24 cellular contexts compared by ENCODE assay signal in genomic region chr11:61035086-61035835, GRCh38.
DNase-seq lines count a peak whose midpoint lies in the region; ATAC-seq, FAIRE-seq and TF ChIP-seq lines count a peak whose summit lies in the region.
"Had no signal": no experiment of that assay in that cellular context is flagged by ENCODE, and none has a peak within 500 bp of the region (broad histone marks: within the 10 kb centered on the region; RNA-seq: fewer than 3 reads in every experiment).

No MANE protein-coding gene starts in this region.

- H3K4me2 ChIP-seq in K562 (ENCODE audit: insufficient read depth, low read length) (no peak overlapping the region), neural progenitor cell (no peak overlapping the region)

- H3K4me1 ChIP-seq in K562 (replicated peaks in 1 of 2; ENCODE audit: control insufficient read depth in 2 of 2, insufficient read depth in 2 of 2, low read length in 2 of 2) (no peaks in the 10 kb centered on the region), neural progenitor cell (no peaks in the 10 kb centered on the region)
- H3K4me1 ChIP-seq: left ventricle myocardium inferior, prostate gland, transverse colon had no signal

- peaks cover 91% of the 10 kb centered on the region for H3K4me1 Mint-ChIP-seq in activated T-cell treated with anti-CD3 and anti-CD28 coated beads, Interleukin-2, amount 50 U/mL, for 72 hours (ENCODE audit: low read depth)
- peaks cover 17% of the 10 kb centered on the region for H3K4me1 Mint-ChIP-seq in neural progenitor cell

- no peak for TF ChIP-seq RAD21 in K562 (CRISPR knock-in tag; conservative IDR thresholded peaks at IDR 0.05 in 1 of 2, IDR thresholded peaks at IDR 0.05 in 1 of 2)

- in situ Hi-C loops in K562 (cut with MboI), result no loop called here

- H3F3A ChIP-seq in neural progenitor cell (ENCODE audit: low read depth), result no peaks in the 10 kb centered on the region

- H3K27me3 ChIP-seq in K562 (ENCODE audit: control insufficient read depth in 2 of 2, insufficient read depth in 2 of 2, low read length in 2 of 2) (peaks cover 26 to 59% of the 10 kb centered on the region in 2 experiments; a peak in 4 of 5 replicates), neural progenitor cell (no peaks in the 10 kb centered on the region)
- H3K27me3 ChIP-seq: brain microvascular endothelial cell, transverse colon had no signal

- H3K9me3 Mint-ChIP-seq in activated T-cell treated with anti-CD3 and anti-CD28 coated beads, Interleukin-2, amount 50 U/mL, for 72 hours, result no peaks in the 10 kb centered on the region
- H3K9me3 Mint-ChIP-seq in neural progenitor cell, result no peaks in the 10 kb centered on the region
- H3K9me3 Mint-ChIP-seq: HFFc6; neural crest cell; stimulated activated naive CD8-positive, alpha-beta T cell treated with anti-CD3 and anti-CD28 coated beads, Interleukin-15, Interleukin-2, amounts not matched to agents 100 ng/mL and 50 ng/mL, for 24 hours had no signal

- no peaks in the 10 kb centered on the region for H3K27me3 Mint-ChIP-seq in activated T-cell treated with anti-CD3 and anti-CD28 coated beads, Interleukin-2, amount 50 U/mL, for 72 hours (ENCODE audit: low read depth)
- H3K27me3 Mint-ChIP-seq in neural progenitor cell (ENCODE audit: insufficient read depth, low read depth), result peaks cover 5% of the 10 kb centered on the region
- H3K27me3 Mint-ChIP-seq: stimulated activated naive CD8-positive, alpha-beta T cell treated with anti-CD3 and anti-CD28 coated beads, Interleukin-15, Interleukin-2, amounts not matched to agents 100 ng/mL and 50 ng/mL, for 24 hours had no signal

- H4K20me1 ChIP-seq in K562 (replicated peaks; ENCODE audit: control insufficient read depth, insufficient read depth, low read length), result peaks cover 5% of the 10 kb centered on the region; the same call in 1 of the 2 replicates
- H4K20me1 ChIP-seq in neural progenitor cell (ENCODE audit: low read depth), result no peaks in the 10 kb centered on the region

- H3K4me3 ChIP-seq in K562 (no peak overlapping the region), neural progenitor cell (no peak overlapping the region), coronary artery (no peak overlapping the region)
- H3K4me3 ChIP-seq: left ventricle myocardium inferior, prostate gland, skin epidermis, transverse colon had no signal

- H3K27ac ChIP-seq in K562 (ENCODE audit: extremely low read depth, low read depth, low read length) (no peak overlapping the region), neural progenitor cell (no peak overlapping the region), coronary artery (no peak overlapping the region)
- H3K27ac ChIP-seq: brain microvascular endothelial cell, C4-2B, HL-60, left ventricle myocardium inferior, prostate gland, skin epidermis, transverse colon had no signal

- peaks cover 11 to 34% of the 10 kb centered on the region in 2 donors for H3K36me3 Mint-ChIP-seq in activated T-cell treated with anti-CD3 and anti-CD28 coated beads, Interleukin-2, amount 50 U/mL, for 72 hours (ENCODE audit: insufficient read depth in 2 of 2)
- no peaks in the 10 kb centered on the region for H3K36me3 Mint-ChIP-seq in neural progenitor cell

- no peaks in the 10 kb centered on the region for H3K36me3 ChIP-seq in K562 (ENCODE audit: control insufficient read depth, insufficient read depth, low read length)
- H3K36me3 ChIP-seq in neural progenitor cell, result no peaks in the 10 kb centered on the region
- H3K36me3 ChIP-seq: brain microvascular endothelial cell, left ventricle myocardium inferior, prostate gland, transverse colon had no signal

- peak overlapping the region; percentile 55 to 57 for H3K4me3 Mint-ChIP-seq in activated T-cell treated with anti-CD3 and anti-CD28 coated beads, Interleukin-2, amount 50 U/mL, for 72 hours
- H3K4me3 Mint-ChIP-seq in neural progenitor cell, result no peak overlapping the region
- H3K4me3 Mint-ChIP-seq: HFFc6; neural crest cell; stimulated activated naive CD8-positive, alpha-beta T cell treated with anti-CD3 and anti-CD28 coated beads, Interleukin-15, Interleukin-2, amounts not matched to agents 100 ng/mL and 50 ng/mL, for 24 hours had no signal

- POLR2A ChIA-PET in K562 (lab: Yijun Ruan, JAX), result no interaction called here

- no peak for ATAC-seq in activated T-cell treated with anti-CD3 and anti-CD28 coated beads, Interleukin-2, amount 50 U/mL, for 72 hours (replicated peaks in 1 of 2)
- no peak for ATAC-seq in K562
- ATAC-seq in HG03175 (IDR thresholded peaks at IDR 0.05; ENCODE audit: unreplicated experiment), result no peak
- no peak for ATAC-seq in HG02938 (IDR thresholded peaks at IDR 0.05; ENCODE audit: unreplicated experiment)

- DNase-seq in activated T-cell treated with anti-CD3 and anti-CD28 coated beads, Interleukin-2, amount 50 U/mL, for 72 hours, result no peak
- DNase-seq in activated T-cell treated with anti-CD3 and anti-CD28 coated beads for 4 hours (no peak), NCI-H1694 treated with DMSO at 0.1 percent for 48 hours (lab: John Stamatoyannopoulos, UW) (peak; percentile 28), K562 (ENCODE audit: extremely low read depth in 1 of 4, low spot score in 3 of 4) (no peak), neural progenitor cell (ENCODE audit: low spot score) (no peak), coronary artery (ENCODE audit: low spot score) (no peak)
- DNase-seq: brain microvascular endothelial cell; cortex of kidney; GDM1; head of caudate nucleus; HFFc6; left ventricle myocardium inferior; NCI-H1417; NCI-H774; stimulated activated CD4-positive, alpha-beta T cell treated with anti-CD3 and anti-CD28 coated beads, Interleukin-2, amount 100 ng/mL, for 48 hours; transverse colon had no signal

- no peak overlapping the region for H2AFZ ChIP-seq in K562 (ENCODE audit: low read depth, low read length)
- no peak overlapping the region for H2AFZ ChIP-seq in neural progenitor cell (replicated peaks)

- intact Hi-C loops in K562 (cut with micrococcal nuclease), result no loop called here

- H3K9me3 ChIP-seq in K562 (replicated peaks; ENCODE audit: control insufficient read depth, insufficient read depth, low read depth, low read length) (no peaks in the 10 kb centered on the region), neural progenitor cell (ENCODE audit: low read depth) (no peaks in the 10 kb centered on the region)
- H3K9me3 ChIP-seq: left ventricle myocardium inferior, prostate gland, transverse colon had no signal

- H3K79me2 ChIP-seq in K562 (ENCODE audit: control insufficient read depth, insufficient read depth, low read length), result no peaks in the 10 kb centered on the region
- no peaks in the 10 kb centered on the region for H3K79me2 ChIP-seq in neural progenitor cell (ENCODE audit: low read depth)

- WGBS in K562 (ENCODE audit: insufficient coverage, low coverage, missing lambda C conversion rate), result 0% methylated on average over 18 of the region's 21 CpGs

- FAIRE-seq in K562 (lab: Jason Lieb, UNC), result no peak

- no peak for TF ChIP-seq POLR2A in K562 (conservative IDR thresholded peaks at IDR 0.05)

- H3K27ac Mint-ChIP-seq in activated T-cell treated with anti-CD3 and anti-CD28 coated beads, Interleukin-2, amount 50 U/mL, for 72 hours, result peak overlapping the region; percentile 76
- H3K27ac Mint-ChIP-seq in neural progenitor cell, result peak overlapping the region; percentile 82
- H3K27ac Mint-ChIP-seq: HFFc6; stimulated activated naive CD8-positive, alpha-beta T cell treated with anti-CD3 and anti-CD28 coated beads, Interleukin-15, Interleukin-2, amounts not matched to agents 100 ng/mL and 50 ng/mL, for 24 hours had no signal

- H3K9ac ChIP-seq in K562 (ENCODE audit: insufficient read depth in 1 of 2, low read depth in 2 of 2, low read length in 2 of 2) (no peak overlapping the region), neural progenitor cell (no peak overlapping the region)

- no TSS peak for BruUV-seq in K562 (replicated peaks; lab: Mats Ljungman, UMichigan)

- no peaks in the 10 kb centered on the region for H3K9me1 ChIP-seq in K562 (ENCODE audit: control insufficient read depth, insufficient read depth, low read length)

- TF ChIP-seq EP300 in K562 (IDR thresholded peaks at IDR 0.05; ENCODE audit: low read length), result no peak

- CTCF ChIA-PET in K562 (lab: Yijun Ruan, JAX; ENCODE audit: low intra/inter-chr PET ratio), result no interaction called here

- TF ChIP-seq CTCF in K562 (IDR thresholded peaks at IDR 0.05 in 2 of 3, conservative IDR thresholded peaks at IDR 0.05 in 1 of 3; ENCODE audit: insufficient read depth in 2 of 3, low read depth in 1 of 3, low read length in 3 of 3) (no peak), neural progenitor cell (IDR thresholded peaks at IDR 0.05) (no peak), coronary artery (IDR thresholded peaks at IDR 0.05) (no peak)

TF ChIP-seq in K562, 482 proteins besides CTCF, POLR2A, EP300 and RAD21:
- TF ChIP-seq RFX1 (IDR thresholded peaks at IDR 0.05) (peak; percentile 22; the same call in 1 of the 2 replicates), PRDM10 (IDR thresholded peaks at IDR 0.05; ENCODE audit: partially characterized antibody) (no peak)
